ENCODE assay signal across 7 cellular contexts in the genomic region with DNA sequence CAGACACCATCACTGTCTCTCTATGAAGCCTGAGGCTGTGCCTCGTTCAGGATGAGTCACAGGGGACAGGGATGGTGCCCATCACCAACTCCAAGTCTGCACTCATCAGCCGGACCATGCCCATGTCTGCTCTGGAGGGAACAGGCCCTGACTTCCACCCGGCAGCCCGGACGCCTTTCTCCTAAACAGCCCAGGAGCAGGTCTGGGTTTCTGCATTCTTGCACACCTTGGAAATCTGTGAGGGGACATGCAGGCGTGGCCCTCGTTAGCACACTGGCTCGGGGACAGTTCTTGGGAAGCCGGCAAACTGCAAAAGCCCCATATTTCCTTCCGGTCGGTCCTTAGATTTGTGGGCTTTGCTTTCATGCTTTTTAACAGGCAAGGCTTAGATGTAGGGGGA.
"Had no signal": no experiment of that assay in that cellular context is flagged by ENCODE, and none has a peak within 500 bp of the region (broad histone marks: within the 10 kb centered on the region; RNA-seq: fewer than 3 reads in every experiment).

No MANE protein-coding gene starts in this region.

- H3K4me3 Mint-ChIP-seq: HFFc6 had no signal

- H3K9me3 Mint-ChIP-seq: HFFc6 had no signal

- H3K27ac Mint-ChIP-seq: HFFc6 had no signal

- ATAC-seq: HCT116, K562 had no signal

- DNase-seq: GM23248, GOT3, H7, HFFc6, IMR-90 had no signal
